ENCODE assay signal across 15 cellular contexts in the genomic region with DNA sequence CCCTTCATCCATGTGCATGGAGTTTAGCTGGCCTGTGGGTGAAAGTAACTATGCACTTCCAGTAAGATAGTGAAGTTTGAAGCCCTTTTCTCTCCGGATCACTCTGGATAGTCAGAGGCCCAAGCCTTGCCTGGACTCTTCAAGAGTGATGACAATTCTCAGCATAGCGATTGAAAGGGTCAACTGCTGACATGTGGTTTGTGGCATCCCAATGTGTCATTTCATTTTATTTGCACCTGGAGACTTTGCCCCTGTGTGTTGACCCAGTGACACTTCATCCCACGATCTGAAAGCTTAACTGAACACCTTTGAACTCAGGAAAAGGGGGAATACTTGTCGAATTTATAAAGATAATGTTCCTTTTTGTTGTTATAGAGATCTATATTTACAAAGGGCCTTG.
A peak's percentile ranks its signal among the peaks of the same experiment; 100 is the strongest.
DNase-seq lines count a peak whose midpoint lies in the region; TF ChIP-seq lines count a peak whose summit lies in the region.
"Had no signal": no experiment of that assay in that cellular context is flagged by ENCODE, and none has a peak within 500 bp of the region (broad histone marks: within the 10 kb centered on the region; RNA-seq: fewer than 3 reads in every experiment).

No MANE protein-coding gene starts in this region.

- H3K9me3 ChIP-seq in OCI-LY3 (ENCODE audit: insufficient read depth, low read length) = peaks cover 20% of the 10 kb centered on the region; the same call in 1 of the 2 replicates
- no peaks in the 10 kb centered on the region for H3K9me3 ChIP-seq in hepatocyte (ENCODE audit: low read depth)
- H3K9me3 ChIP-seq: HAP-1 had no signal

- H4K20me1 ChIP-seq in OCI-LY3 (ENCODE audit: insufficient read depth, low read length) (no peaks in the 10 kb centered on the region), hepatocyte (ENCODE audit: insufficient read depth, poor library complexity, severe bottlenecking) (no peaks in the 10 kb centered on the region)
- H4K20me1 ChIP-seq: BLaER1 treated with 17β-estradiol and CSF1 and Interleukin-3, amounts not matched to agents 10 nM and 100 nM had no signal

- CTCF ChIA-PET in activated naive CD4-positive, alpha-beta T cell treated with anti-CD3 and anti-CD28 coated beads, Interleukin-2, amount 10 ng/mL, durations not matched to agents 7 days and 5 days (lab: Charles Lee) = no interaction called here

- H3K79me2 ChIP-seq in OCI-LY3 (ENCODE audit: low read length) (no peaks in the 10 kb centered on the region), hepatocyte (no peaks in the 10 kb centered on the region)

- 51% methylated on average over 4 of the region's 4 CpGs for WGBS in hepatocyte (ENCODE audit: low lambda C conversion rate, missing lambda C conversion rate)

- H3K4me3 ChIP-seq in OCI-LY3 (ENCODE audit: low read length) = no peak overlapping the region
- H3K4me3 ChIP-seq in hepatocyte = no peak overlapping the region
- H3K4me3 ChIP-seq: BLaER1 treated with 17β-estradiol and CSF1 and Interleukin-3, amounts not matched to agents 10 nM and 100 nM; HAP-1 had no signal

- H3K9me2 ChIP-seq in hepatocyte (replicated peaks; ENCODE audit: insufficient read depth) = no peaks in the 10 kb centered on the region

- H3K9ac ChIP-seq in OCI-LY3 (ENCODE audit: low read length) = peak overlapping the region; percentile 82

- peaks cover 40% of the 10 kb centered on the region for H3K4me1 Mint-ChIP-seq in activated naive CD4-positive, alpha-beta T cell treated with anti-CD3 and anti-CD28 coated beads, Interleukin-2, amount 10 ng/mL, durations not matched to agents 7 days and 5 days
- H3K4me1 Mint-ChIP-seq: B cell had no signal

- no peak overlapping the region for H2AFZ ChIP-seq in OCI-LY3 (ENCODE audit: low read depth, low read length)
- no peak overlapping the region for H2AFZ ChIP-seq in hepatocyte

- no peaks in the 10 kb centered on the region for H3K27me3 ChIP-seq in OCI-LY3 (ENCODE audit: low read depth, low read length)
- no peaks in the 10 kb centered on the region for H3K27me3 ChIP-seq in hepatocyte
- H3K27me3 ChIP-seq: BLaER1 treated with 17β-estradiol and CSF1 and Interleukin-3, amounts not matched to agents 10 nM and 100 nM had no signal

- H3K4me1 ChIP-seq in OCI-LY3 (ENCODE audit: low read length) (peaks cover 63% of the 10 kb centered on the region), hepatocyte (ENCODE audit: insufficient read depth) (no peaks in the 10 kb centered on the region)
- H3K4me1 ChIP-seq: HAP-1 had no signal

- TF ChIP-seq CTCF in OCI-LY3 (IDR thresholded peaks at IDR 0.05; ENCODE audit: low read depth, low read length) (no peak), hepatocyte (IDR thresholded peaks at IDR 0.05; ENCODE audit: poor library complexity) (no peak)

- H3K27ac ChIP-seq in OCI-LY3 (ENCODE audit: low read length) (peak overlapping the region; percentile 100), hepatocyte (no peak overlapping the region)
- H3K27ac ChIP-seq: HL-60 had no signal

- peaks cover 23% of the 10 kb centered on the region for H3K36me3 Mint-ChIP-seq in activated naive CD4-positive, alpha-beta T cell treated with anti-CD3 and anti-CD28 coated beads, Interleukin-2, amount 10 ng/mL, durations not matched to agents 7 days and 5 days
- H3K36me3 Mint-ChIP-seq: CD8-positive, alpha-beta T cell had no signal

- H3K27ac Mint-ChIP-seq in activated naive CD4-positive, alpha-beta T cell treated with anti-CD3 and anti-CD28 coated beads, Interleukin-2, amount 10 ng/mL, durations not matched to agents 7 days and 5 days = no peak overlapping the region
- H3K27ac Mint-ChIP-seq: B cell; CD8-positive, alpha-beta T cell had no signal

- H3K9me3 Mint-ChIP-seq in activated naive CD4-positive, alpha-beta T cell treated with anti-CD3 and anti-CD28 coated beads, Interleukin-2, amount 10 ng/mL, durations not matched to agents 7 days and 5 days = peaks cover 20% of the 10 kb centered on the region

- H3K4me3 Mint-ChIP-seq in activated naive CD4-positive, alpha-beta T cell treated with anti-CD3 and anti-CD28 coated beads, Interleukin-2, amount 10 ng/mL, durations not matched to agents 7 days and 5 days = no peak overlapping the region
- H3K4me3 Mint-ChIP-seq: B cell; CD8-positive, alpha-beta T cell had no signal

- peaks cover 23% of the 10 kb centered on the region for H3K36me3 ChIP-seq in OCI-LY3 (replicated peaks; ENCODE audit: low read depth, low read length)
- no peaks in the 10 kb centered on the region for H3K36me3 ChIP-seq in hepatocyte (replicated peaks; ENCODE audit: insufficient read depth, low read depth)
- H3K36me3 ChIP-seq: BLaER1 treated with 17β-estradiol and CSF1 and Interleukin-3, amounts not matched to agents 10 nM and 100 nM; HAP-1 had no signal

- peak; percentile 21 for DNase-seq in DMS53 treated with DMSO at 0.1 percent for 48 hours (lab: John Stamatoyannopoulos, UW; ENCODE audit: unreplicated experiment)
- peak; percentile 38 for DNase-seq in hepatocyte (ENCODE audit: low spot score)
- DNase-seq in NCI-H2171 treated with DMSO at 0.1 percent for 48 hours (lab: John Stamatoyannopoulos, UW) = no peak
- no peak for DNase-seq in activated naive CD4-positive, alpha-beta T cell treated with anti-CD3 and anti-CD28 coated beads, Interleukin-2, amount 10 ng/mL, durations not matched to agents 7 days and 5 days
- no peak for DNase-seq in cerebellar cortex (ENCODE audit: low spot score)
- DNase-seq: CD8-positive, alpha-beta T cell; COR-L47; DMS 273 treated with DMSO at 0.1 percent for 48 hours; DMS79; GDM1 had no signal

- H3K4me2 ChIP-seq in OCI-LY3 (ENCODE audit: low read length) = peak overlapping the region; percentile 66
- H3K4me2 ChIP-seq in hepatocyte = no peak overlapping the region

- H3K27me3 Mint-ChIP-seq in activated naive CD4-positive, alpha-beta T cell treated with anti-CD3 and anti-CD28 coated beads, Interleukin-2, amount 10 ng/mL, durations not matched to agents 7 days and 5 days = peaks cover 17% of the 10 kb centered on the region
- H3K27me3 Mint-ChIP-seq: B cell had no signal

Comparison
In these comparisons a context has a peak if more than half of its experiments do, and no peak if none do; other contexts are left out.
1. DNase-seq: peak in DMS53 treated with DMSO at 0.1 percent for 48 hours (single experiment) and hepatocyte (single experiment); none in NCI-H2171 treated with DMSO at 0.1 percent for 48 hours (single experiment), activated naive CD4-positive, alpha-beta T cell treated with anti-CD3 and anti-CD28 coated beads, Interleukin-2, amount 10 ng/mL, durations not matched to agents 7 days and 5 days (single experiment) and cerebellar cortex (single experiment).